Comparison of ENCODE assay signal across 8 cellular contexts in genomic region chr17:67378444-67379250, GRCh38. TPM values are rescaled to one million over a fixed set of nuclear protein-coding genes. Genes with fewer than 3 reads are reported as not detected.
DNase-seq lines count a peak whose midpoint lies in the region; ATAC-seq and TF ChIP-seq lines count a peak whose summit lies in the region.

No MANE protein-coding gene starts in this region.

- H3K9me3 ChIP-seq in colonic mucosa (no peaks in the 10 kb centered on the region), left lung (no peaks in the 10 kb centered on the region)

- H3K27ac ChIP-seq in colonic mucosa (peak overlapping the region; percentile 92), left lung (peak overlapping the region; percentile 92 to 93)

- DNase-seq in GM10248 (ENCODE audit: extremely low spot score) (peak; percentile 82), NCI-H2227 treated with DMSO at 0.1 percent for 48 hours (lab: John Stamatoyannopoulos, UW) (peak; percentile 77), colonic mucosa (peak; percentile 72), left lung (peak; percentile 75 to 92)
- DNase-seq in activated CD4-positive, alpha-beta T cell treated with anti-CD3 and anti-CD28 coated beads for 4 hours = peak; percentile 72 to 77
- DNase-seq in stimulated activated CD4-positive, alpha-beta T cell treated with anti-CD3 and anti-CD28 coated beads, Interleukin-2, amount 100 ng/mL, for 24 hours = peak; percentile 81

- POLR2A ChIA-PET in GM10248 (lab: Yijun Ruan, JAX) = interaction anchor here (0.6 kb wide), 1 partner anchor 17 kb away, joined by 5 read pairs; no protein-coding TSS in a partner anchor

- no peaks in the 10 kb centered on the region for H3K4me1 ChIP-seq in colonic mucosa
- peaks cover 9 to 36% of the 10 kb centered on the region in 2 donors for H3K4me1 ChIP-seq in left lung

- CTCF ChIA-PET in GM10248 (lab: Yijun Ruan, JAX) = interaction anchor here (0.7 to 9.6 kb wide), 56 partner anchors 9 to 392 kb away, joined by 3 to 108 read pairs (median 5); partner anchors contain the start of gene PSMD12

- intact Hi-C loops in colonic mucosa (cut with DNase I) (loop anchor here (2.0 to 10.0 kb wide), 2 partner anchors 96 to 226 kb away; no protein-coding TSS in a partner anchor), left lung (cut with DNase I) (loop anchor here (5.0 to 10.0 kb wide), 2 partner anchors 309 to 316 kb away; no protein-coding TSS in a partner anchor)

- H3K36me3 ChIP-seq in colonic mucosa (no peaks in the 10 kb centered on the region), left lung (no peaks in the 10 kb centered on the region)

- no peaks in the 10 kb centered on the region for H3K27me3 ChIP-seq in colonic mucosa
- H3K27me3 ChIP-seq in left lung = no peaks in the 10 kb centered on the region

- peak overlapping the region; percentile 87 to 90 for H3K9ac ChIP-seq in colonic mucosa (ENCODE audit: low read depth in 2 of 2, low read length in 2 of 2)

- peak overlapping the region; percentile 82 for H3K4me3 ChIP-seq in colonic mucosa
- H3K4me3 ChIP-seq in left lung = peak overlapping the region; percentile 70 to 81

- TF ChIP-seq CTCF in GM10248 (IDR thresholded peaks at IDR 0.05; ENCODE audit: control extremely low read depth, extremely low read depth, low read depth, missing control alignments) = peak; percentile 96
- TF ChIP-seq CTCF in colonic mucosa (IDR thresholded peaks at IDR 0.05) = peak; percentile 15
- peak; percentile 67 to 72 for TF ChIP-seq CTCF in left lung (IDR thresholded peaks at IDR 0.05)

- ATAC-seq in HG03025 (IDR thresholded peaks at IDR 0.05; ENCODE audit: low FRiP score, unreplicated experiment) (peak; percentile 34), left lung (peak; percentile 74), GM21367 (IDR thresholded peaks at IDR 0.05; ENCODE audit: unreplicated experiment) (no peak)

RNA-seq across cellular contexts. Expression of gene PITPNC1, which starts 1.6 kb away (rescaled TPM):
- total RNA-seq in colonic mucosa (10 to 100 TPM; 10.8 to 20.4 TPM), left lung (10 to 100 TPM; 13.7 to 21.9 TPM)

RNA-seq across cellular contexts. Expression of gene PSMD12, which starts 12.3 kb away (rescaled TPM):
- total RNA-seq in colonic mucosa (10 to 100 TPM; 39.4 to 51.1 TPM), left lung (10 to 100 TPM; 40.0 to 56.6 TPM)

Comparison
In these comparisons a context has a peak if more than half of its experiments do, and no peak if none do; other contexts are left out.
1. CTCF ChIP-seq: peak in every context shown above with its lines; median percentile 96 in GM10248; 70 in left lung; 15 in colonic mucosa.